ENCODE assay signal across 8 cellular contexts in the genomic region with DNA sequence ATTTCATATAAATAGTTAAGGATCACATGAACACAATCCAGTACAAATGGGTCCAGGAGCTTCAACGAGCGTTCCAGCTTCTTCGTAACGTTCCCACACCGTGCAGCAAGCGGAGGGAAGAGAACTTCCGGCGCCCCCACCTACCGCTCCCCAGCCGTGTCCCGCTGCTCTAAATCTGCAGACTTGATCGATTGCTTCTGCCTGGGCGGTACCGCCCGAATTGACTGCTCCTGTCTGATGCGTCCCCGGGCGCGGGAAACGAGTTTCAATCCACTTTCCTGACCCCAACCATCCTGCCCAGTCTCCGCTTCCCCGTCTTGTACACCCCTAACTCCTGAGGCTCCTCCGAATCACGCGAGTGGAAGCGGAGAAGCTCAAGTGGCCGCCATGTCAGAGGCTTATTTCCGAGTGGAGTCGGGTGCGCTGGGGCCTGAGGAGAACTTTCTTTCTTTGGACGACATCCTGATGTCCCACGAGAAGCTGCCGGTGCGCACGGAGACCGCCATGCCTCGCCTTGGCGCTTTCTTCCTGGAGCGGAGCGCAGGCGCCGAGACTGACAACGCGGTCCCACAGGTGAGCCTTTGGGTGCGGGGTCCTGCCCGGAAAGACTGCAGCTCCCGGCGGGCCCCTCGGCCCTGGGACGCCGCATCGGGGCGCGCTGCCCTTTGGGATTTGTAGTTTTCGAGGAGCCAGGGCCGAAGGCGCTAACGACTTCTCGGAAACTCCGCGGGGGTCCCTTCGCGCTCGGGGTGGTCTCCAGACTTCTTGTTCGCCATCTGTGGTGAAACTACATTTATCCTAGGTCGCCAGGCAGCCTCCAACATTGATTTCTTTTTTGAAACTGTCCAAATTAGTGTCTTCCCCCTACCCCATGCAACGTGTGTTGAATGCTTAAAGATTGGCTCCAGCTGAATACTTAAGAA. TPM values are rescaled to one million over a fixed set of nuclear protein-coding genes. Genes with fewer than 3 reads are reported as not detected.
DNase-seq lines count a peak whose midpoint lies in the region; TF ChIP-seq lines count a peak whose summit lies in the region.

A gene (plus strand): TSS at position 257 of the 923 bp plus-strand sequence. CDS start 131 bp downstream, at position 388.

- no peak for TF ChIP-seq CTCF in H9 (conservative IDR thresholded peaks at IDR 0.05)
- TF ChIP-seq CTCF in foreskin fibroblast (IDR thresholded peaks at IDR 0.05; ENCODE audit: low read depth, low read length): no peak

- H3K23ac ChIP-seq in H9 (ENCODE audit: insufficient read length, low read depth, low read length): no peak within 1 kb of the TSS

- no peak within 1 kb of the TSS for H2AK5ac ChIP-seq in H9 (ENCODE audit: insufficient read length, low read length)

- peaks cover 4% of the 10 kb centered on the region in 2 experiments; a peak in 3 of 4 replicates for H3K4me1 Mint-ChIP-seq in H9

- no peaks in the 10 kb centered on the region for H3K79me2 ChIP-seq in H9 (ENCODE audit: insufficient read depth, low read length)

- no peak within 1 kb of the TSS for H2BK12ac ChIP-seq in H9 (ENCODE audit: insufficient read length, low read depth, low read length)

- peak within 1 kb of the TSS; percentile 31 for H3K18ac ChIP-seq in H9 (ENCODE audit: insufficient read length, low read depth, low read length)

- H3K14ac ChIP-seq in H9 (ENCODE audit: insufficient read depth, low read length): peak within 1 kb of the TSS; percentile 72

- no CpG with 5 or more reads among the region's 67 CpGs for WGBS in H9 (ENCODE audit: extremely low coverage, insufficient read length, low lambda C conversion rate)

- no peak within 1 kb of the TSS for H3K4ac ChIP-seq in H9 (ENCODE audit: low read depth, low read length)

- H3K4me2 ChIP-seq in H9 (ENCODE audit: insufficient read depth, insufficient read length, low read length): peak within 1 kb of the TSS; percentile 90

- no peaks in the 10 kb centered on the region for H3K79me1 ChIP-seq in H9 (ENCODE audit: insufficient read depth, low read depth, low read length, poor library complexity, severe bottlenecking)

- no peak within 1 kb of the TSS for H4K91ac ChIP-seq in H9 (ENCODE audit: insufficient read length, low read depth, low read length)

- H3K56ac ChIP-seq in H9 (ENCODE audit: insufficient read length, low read depth, low read length): no peak within 1 kb of the TSS

- H3K27me3 Mint-ChIP-seq in H9 (ENCODE audit: low read depth): peaks cover 46% of the 10 kb centered on the region

- H2AFZ ChIP-seq in H9 (ENCODE audit: low read length): peak within 1 kb of the TSS; percentile 16
- peak within 1 kb of the TSS; percentile 89 for H2AFZ ChIP-seq in neuron (ENCODE audit: low read depth, low read length)

- H4K20me1 ChIP-seq in H9 (ENCODE audit: control insufficient read depth, insufficient read depth, insufficient read length): no peaks in the 10 kb centered on the region

- H2BK15ac ChIP-seq in H9 (ENCODE audit: low read depth, low read length): peak within 1 kb of the TSS; percentile 5; the same call in 1 of the 2 replicates

- no peaks in the 10 kb centered on the region for H3K4me1 ChIP-seq in H9 (ENCODE audit: insufficient read depth, low read length)
- peaks cover 2% of the 10 kb centered on the region for H3K4me1 ChIP-seq in neuron (ENCODE audit: insufficient read depth, low read length)

- H3K9ac ChIP-seq in H9 (ENCODE audit: extremely low read depth, insufficient read length, low read length): peak within 1 kb of the TSS; percentile 88

- peak within 1 kb of the TSS; percentile 6 for H4K5ac ChIP-seq in H9 (ENCODE audit: insufficient read length, low read depth, low read length)

- H3K9me3 Mint-ChIP-seq in H9: peaks cover 6 to 13% of the 10 kb centered on the region in 2 experiments; a peak in 4 of 5 replicates

- DNase-seq in ELR (ENCODE audit: low read depth): peak; percentile 94
- DNase-seq in H9: peak; percentile 89
- peak; percentile 99 for DNase-seq in MG63
- DNase-seq in SIG-M5 (lab: John Stamatoyannopoulos, UW): peak; percentile 13
- DNase-seq in activated gamma-delta T cell (lab: John Stamatoyannopoulos, UW): peak; percentile 63
- DNase-seq in foreskin fibroblast: peak; percentile 86 to 94
- DNase-seq in stromal cell of bone marrow (ENCODE audit: low read depth): peak; percentile 83

- H4K8ac ChIP-seq in H9 (replicated peaks; ENCODE audit: insufficient read length, low read depth, low read length): no peak within 1 kb of the TSS

- H3K4me3 Mint-ChIP-seq in H9: peak within 1 kb of the TSS; percentile 98 to 100

- no peak within 1 kb of the TSS for H2BK20ac ChIP-seq in H9 (ENCODE audit: low read depth, low read length, poor library complexity, severe bottlenecking)

- H3K36me3 Mint-ChIP-seq in H9 (ENCODE audit: insufficient read depth in 1 of 3, low read depth in 3 of 3): peaks cover 16 to 23% (median 18%) of the 10 kb centered on the region in 3 experiments

- H2BK120ac ChIP-seq in H9 (ENCODE audit: low read depth, low read length, poor library complexity, severe bottlenecking): no peak within 1 kb of the TSS

- no peak within 1 kb of the TSS for H2BK5ac ChIP-seq in H9 (ENCODE audit: insufficient read length, low read length)

- H3K4me3 ChIP-seq in MG63: peak within 1 kb of the TSS; percentile 92
- peak within 1 kb of the TSS; percentile 91 to 99 for H3K4me3 ChIP-seq in foreskin fibroblast (ENCODE audit: low read depth in 1 of 2, low read length in 2 of 2)
- peak within 1 kb of the TSS; percentile 89 for H3K4me3 ChIP-seq in neuron (ENCODE audit: low read length)

- no peak within 1 kb of the TSS for H3T11ph ChIP-seq in H9 (ENCODE audit: low read length)

- H3K27ac Mint-ChIP-seq in H9: peak within 1 kb of the TSS; percentile 94 to 100 (median 99)

- H3K9me3 ChIP-seq in H9 (ENCODE audit: control insufficient read depth, low read depth, low read length) (no peaks in the 10 kb centered on the region), MG63 (no peaks in the 10 kb centered on the region; the same call in 1 of the 2 replicates), neuron (ENCODE audit: low read length) (peaks cover 2% of the 10 kb centered on the region)

- H3K36me3 ChIP-seq in MG63: peaks cover 10% of the 10 kb centered on the region
- no peaks in the 10 kb centered on the region for H3K36me3 ChIP-seq in neuron (ENCODE audit: insufficient read depth, low read length)

- no peaks in the 10 kb centered on the region for H3K23me2 ChIP-seq in H9 (ENCODE audit: insufficient read length, low read depth, low read length, poor library complexity, severe bottlenecking)

- H3K27me3 ChIP-seq in H9 (ENCODE audit: insufficient read depth, low read length) (peaks cover 2% of the 10 kb centered on the region; the same call in 1 of the 2 replicates), MG63 (no peaks in the 10 kb centered on the region), neuron (ENCODE audit: insufficient read depth, low read length) (peaks cover 5% of the 10 kb centered on the region)

- peak within 1 kb of the TSS; percentile 8 for H3K27ac ChIP-seq in H9 (ENCODE audit: insufficient read length, low read depth, low read length)

RNA-seq across cellular contexts. Expression of the gene that starts here (rescaled TPM):
- 16.4 and 17.2 TPM in 2 replicates for total RNA-seq in H9 (2021)
- total RNA-seq in MG63 (2014; rRNA removed; shearing (Covaris generic); ENCODE audit: low replicate concordance): 20.7 and 24.3 TPM in 2 replicates

Comparison
In these comparisons a context has a peak if more than half of its experiments do, and no peak if none do; other contexts are left out.
1. Peak in every context shown above with its lines: DNase-seq, H3K4me3 ChIP-seq and H3K27ac ChIP-seq.
2. DNase-seq: peak in every context shown above with its lines; median percentile 99 in MG63; 94 in ELR; 90 in foreskin fibroblast; 89 in H9; 83 in stromal cell of bone marrow; 63 in activated gamma-delta T cell; 13 in SIG-M5.